In the genomic region with DNA sequence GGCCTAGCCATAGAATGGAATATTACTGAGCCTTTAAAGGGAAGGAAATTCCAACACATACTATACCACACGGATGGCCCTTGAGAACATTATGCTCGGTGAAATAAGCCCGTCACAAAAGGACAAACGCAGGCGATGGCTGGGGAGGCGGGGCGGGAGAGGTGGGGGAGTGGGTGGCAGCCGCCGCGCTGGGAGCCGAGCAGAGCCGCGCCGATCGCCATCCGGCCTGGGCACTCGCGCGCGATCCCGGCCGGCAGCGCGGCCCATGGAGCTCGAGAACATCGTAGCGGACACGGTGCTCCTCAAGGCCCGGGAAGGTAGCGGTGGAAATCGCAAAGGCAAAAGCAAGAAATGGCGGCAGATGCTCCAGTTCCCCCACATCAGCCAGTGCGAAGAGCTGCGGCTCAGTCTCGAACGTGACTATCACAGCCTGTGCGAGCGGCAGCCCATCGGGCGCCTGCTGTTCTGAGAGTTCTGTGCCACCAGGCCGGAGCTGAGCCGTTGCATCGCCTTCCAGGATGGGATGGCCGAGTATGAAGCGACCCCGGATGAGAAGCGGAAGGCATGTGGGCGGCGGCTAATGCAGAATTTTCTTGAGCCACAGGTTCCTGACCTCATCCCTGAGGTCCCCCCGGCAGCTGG, we compare ENCODE assay signal across 10 cellular contexts.
DNase-seq lines count a peak whose midpoint lies in the region; TF ChIP-seq lines count a peak whose summit lies in the region.
"Had no signal": no experiment of that assay in that cellular context is flagged by ENCODE, and none has a peak within 500 bp of the region (broad histone marks: within the 10 kb centered on the region; RNA-seq: fewer than 3 reads in every experiment).

No MANE protein-coding gene starts in this region.

- no peaks in the 10 kb centered on the region for H3K4me1 ChIP-seq in HUES6 (ENCODE audit: control insufficient read depth, insufficient read depth, low read length)
- no peaks in the 10 kb centered on the region for H3K4me1 ChIP-seq in right atrium auricular region
- no peaks in the 10 kb centered on the region for H3K4me1 ChIP-seq in stomach smooth muscle (ENCODE audit: control insufficient read depth, insufficient read depth, low read length)

- no peak overlapping the region for H3K27ac Mint-ChIP-seq in progenitor cell of endocrine pancreas

- H3K27me3 ChIP-seq in HUES6 (ENCODE audit: control insufficient read depth, insufficient read depth, low read length) (no peaks in the 10 kb centered on the region), right atrium auricular region (no peaks in the 10 kb centered on the region), stomach smooth muscle (ENCODE audit: control insufficient read depth in 1 of 2, insufficient read depth in 2 of 2, low read length in 2 of 2) (no peaks in the 10 kb centered on the region)

- H3K4me1 Mint-ChIP-seq in progenitor cell of endocrine pancreas (ENCODE audit: low read depth), result no peaks in the 10 kb centered on the region

- no peak overlapping the region for H3K9ac ChIP-seq in HUES6 (ENCODE audit: low read length)
- H3K9ac ChIP-seq in stomach smooth muscle (ENCODE audit: low read length in 2 of 2), result peak overlapping the region in 1 of 2 donors; percentile 57

- no peak overlapping the region for H3K27ac ChIP-seq in HUES6 (ENCODE audit: low read depth, low read length)
- H3K27ac ChIP-seq in right atrium auricular region, result no peak overlapping the region
- no peak overlapping the region for H3K27ac ChIP-seq in stomach smooth muscle (ENCODE audit: low read length)
- H3K27ac ChIP-seq: PC-9 had no signal

- TF ChIP-seq CTCF in astrocyte of the spinal cord (IDR thresholded peaks at IDR 0.05; ENCODE audit: low read depth, low read length) (no peak), right atrium auricular region (IDR thresholded peaks at IDR 0.05) (no peak), progenitor cell of endocrine pancreas (IDR thresholded peaks at IDR 0.05; ENCODE audit: unreplicated experiment) (no peak)

- H3K27me3 Mint-ChIP-seq in progenitor cell of endocrine pancreas, result peaks cover 4% of the 10 kb centered on the region
- H3K27me3 Mint-ChIP-seq: stimulated activated naive CD8-positive, alpha-beta T cell treated with anti-CD3 and anti-CD28 coated beads, Interleukin-15, Interleukin-2, amounts not matched to agents 100 ng/mL and 50 ng/mL, for 24 hours had no signal

- in situ Hi-C loops in astrocyte of the spinal cord (cut with HindIII; ENCODE audit: low sequenced_read_pairs), result no loop called here

- H3K36me3 Mint-ChIP-seq in progenitor cell of endocrine pancreas (ENCODE audit: insufficient read depth), result peaks cover 7% of the 10 kb centered on the region

- peak overlapping the region; percentile 40; the same call in 1 of the 2 replicates for H3K4me3 ChIP-seq in HUES6 (ENCODE audit: low read depth, low read length)
- peak overlapping the region; percentile 21 for H3K4me3 ChIP-seq in astrocyte of the spinal cord (ENCODE audit: low read depth, low read length)
- H3K4me3 ChIP-seq in right atrium auricular region, result peak overlapping the region; percentile 21 to 42
- H3K4me3 ChIP-seq in stomach smooth muscle (ENCODE audit: low read length in 2 of 2), result peak overlapping the region; percentile 52 to 67
- H3K4me3 ChIP-seq: PC-9 had no signal

- no peaks in the 10 kb centered on the region for H3K9me3 ChIP-seq in HUES6 (ENCODE audit: control insufficient read depth, insufficient read depth, low read depth, low read length)
- no peaks in the 10 kb centered on the region for H3K9me3 ChIP-seq in right atrium auricular region
- no peaks in the 10 kb centered on the region for H3K9me3 ChIP-seq in stomach smooth muscle (ENCODE audit: control insufficient read depth in 2 of 2, low read length in 2 of 2)

- H3K4me3 Mint-ChIP-seq in progenitor cell of endocrine pancreas (ENCODE audit: low read depth), result no peak overlapping the region
- H3K4me3 Mint-ChIP-seq: stimulated activated naive CD8-positive, alpha-beta T cell treated with anti-CD3 and anti-CD28 coated beads, Interleukin-15, Interleukin-2, amounts not matched to agents 100 ng/mL and 50 ng/mL, for 24 hours had no signal

- no peak for DNase-seq in astrocyte of the spinal cord (ENCODE audit: low read depth, low spot score)
- no peak for DNase-seq in right atrium auricular region (ENCODE audit: low spot score)
- no peak for DNase-seq in AG08396 (ENCODE audit: low spot score)
- DNase-seq in stimulated activated naive CD4-positive, alpha-beta T cell treated with Interleukin-2 at 50 U/mL for 16 hours (lab: John Stamatoyannopoulos, UW), result no peak
- no peak for DNase-seq in progenitor cell of endocrine pancreas (ENCODE audit: low spot score, unreplicated experiment)
- DNase-seq: central memory CD4-positive, alpha-beta T cell; PC-9 had no signal

- H3K36me3 ChIP-seq in HUES6 (ENCODE audit: control insufficient read depth, insufficient read depth, low read length) (no peaks in the 10 kb centered on the region), right atrium auricular region (no peaks in the 10 kb centered on the region), stomach smooth muscle (ENCODE audit: control insufficient read depth in 2 of 2, insufficient read depth in 2 of 2, low read length in 2 of 2) (no peaks in the 10 kb centered on the region)

- peaks cover 11% of the 10 kb centered on the region for H3K9me3 Mint-ChIP-seq in progenitor cell of endocrine pancreas (ENCODE audit: low read depth)
- H3K9me3 Mint-ChIP-seq: stimulated activated naive CD8-positive, alpha-beta T cell treated with anti-CD3 and anti-CD28 coated beads, Interleukin-15, Interleukin-2, amounts not matched to agents 100 ng/mL and 50 ng/mL, for 24 hours had no signal
